Comparison of ENCODE assay signal across 13 cellular contexts in the genomic region with DNA sequence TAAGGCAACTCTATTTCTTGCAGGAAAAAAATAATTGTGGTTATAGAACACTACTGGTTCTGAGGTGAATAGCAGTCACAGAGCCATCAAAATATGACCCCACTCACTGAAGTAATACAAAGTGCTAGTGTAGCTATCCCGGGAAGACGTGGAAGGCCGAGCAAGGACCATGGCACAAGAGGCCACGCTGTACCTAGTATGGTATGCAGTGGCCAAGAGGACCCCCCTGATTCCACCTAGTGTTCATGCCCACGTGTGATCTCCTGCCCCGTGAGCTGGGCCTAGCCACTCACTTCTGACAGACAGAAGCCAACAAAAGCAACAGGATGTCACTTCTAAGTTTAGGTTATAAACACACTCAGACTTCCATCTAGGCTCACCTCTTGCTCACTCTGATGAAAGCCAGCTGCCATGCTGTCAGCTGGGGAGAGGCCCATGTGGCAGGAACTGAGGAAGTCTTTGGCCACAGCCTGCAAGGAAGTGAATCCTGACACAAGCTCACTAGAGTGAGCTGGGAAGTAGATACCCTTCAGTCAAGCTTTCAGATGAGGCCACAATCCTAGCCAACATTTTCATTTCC. TPM values are rescaled to one million over a fixed set of nuclear protein-coding genes. Genes with fewer than 3 reads are reported as not detected.
DNase-seq lines count a peak whose midpoint lies in the region; ATAC-seq and TF ChIP-seq lines count a peak whose summit lies in the region.
"Had no signal": no experiment of that assay in that cellular context is flagged by ENCODE, and none has a peak within 500 bp of the region (broad histone marks: within the 10 kb centered on the region; RNA-seq: fewer than 3 reads in every experiment).

No MANE protein-coding gene starts in this region.

- no peak overlapping the region for H3K4me3 Mint-ChIP-seq in CD4-positive, CD25-positive, alpha-beta regulatory T cell
- no peak overlapping the region for H3K4me3 Mint-ChIP-seq in T-cell

- H3K9me3 ChIP-seq in CD4-positive, CD25-positive, alpha-beta regulatory T cell (ENCODE audit: control insufficient read depth in 2 of 2, low read length in 2 of 2) = no peaks in the 10 kb centered on the region
- H3K9me3 ChIP-seq in DOHH2 (ENCODE audit: control insufficient read depth, insufficient read depth, low read length) = no peaks in the 10 kb centered on the region
- H3K9me3 ChIP-seq: heart right ventricle, left lung, spleen, tibial artery had no signal

- peaks cover 11% of the 10 kb centered on the region for H3F3A ChIP-seq in DOHH2 (ENCODE audit: control insufficient read depth, insufficient read depth)

- peaks cover 2% of the 10 kb centered on the region; the same call in 1 of the 2 replicates for H3K79me2 ChIP-seq in DOHH2 (ENCODE audit: control insufficient read depth, low read length)

- peak overlapping the region in 2 of 3 donors; percentile 78 to 83 for H3K27ac Mint-ChIP-seq in CD4-positive, CD25-positive, alpha-beta regulatory T cell
- peak overlapping the region; percentile 76 to 84 for H3K27ac Mint-ChIP-seq in T-cell

- DNase-seq in CD4-positive, CD25-positive, alpha-beta regulatory T cell = peak in 1 of 3 donors; percentile 29
- DNase-seq in T-cell (no peak), foreskin fibroblast (peak; percentile 45 to 66), NCI-H2227 treated with DMSO at 0.1 percent for 48 hours (lab: John Stamatoyannopoulos, UW) (no peak)
- DNase-seq: heart right ventricle, left lung, NCI-H1048, OCI-M1, spleen, tibial artery had no signal

- H3K4me1 Mint-ChIP-seq in CD4-positive, CD25-positive, alpha-beta regulatory T cell = peaks cover 12 to 40% (median 31%) of the 10 kb centered on the region in 4 donors
- H3K4me1 Mint-ChIP-seq in T-cell = peaks cover 30 to 42% (median 40%) of the 10 kb centered on the region in 3 donors

- H3K9me2 ChIP-seq in DOHH2 (replicated peaks; ENCODE audit: control insufficient read depth, low read length) = no peaks in the 10 kb centered on the region

- no peak overlapping the region for H3K4me3 ChIP-seq in CD4-positive, CD25-positive, alpha-beta regulatory T cell (ENCODE audit: low read depth, low read length)
- H3K4me3 ChIP-seq in DOHH2 (ENCODE audit: low read length) (peak overlapping the region; percentile 12; the same call in 1 of the 2 replicates), foreskin fibroblast (ENCODE audit: low read depth in 1 of 2, low read length in 2 of 2) (no peak overlapping the region)
- H3K4me3 ChIP-seq: heart right ventricle, left lung, spleen, tibial artery had no signal

- H3K4me2 ChIP-seq in DOHH2 (ENCODE audit: low read length) = peak overlapping the region; percentile 43

- H3K4me1 ChIP-seq in CD4-positive, CD25-positive, alpha-beta regulatory T cell (ENCODE audit: control insufficient read depth, insufficient read depth, low read length, poor library complexity, severe bottlenecking) = peaks cover 10% of the 10 kb centered on the region
- peaks cover 50% of the 10 kb centered on the region for H3K4me1 ChIP-seq in DOHH2 (ENCODE audit: control insufficient read depth, low read length)
- H3K4me1 ChIP-seq: left lung, tibial artery had no signal

- H3K27ac ChIP-seq in CD4-positive, CD25-positive, alpha-beta regulatory T cell (ENCODE audit: insufficient read depth, low read length, poor library complexity, severe bottlenecking) = peak overlapping the region; percentile 28
- H3K27ac ChIP-seq in DOHH2 (ENCODE audit: low read depth, low read length) = peak overlapping the region; percentile 59
- H3K27ac ChIP-seq: left lung, tibial artery had no signal

- CTCF ChIA-PET in T-cell (lab: Charles Lee) = no interaction called here

- no peaks in the 10 kb centered on the region for H3K9me3 Mint-ChIP-seq in CD4-positive, CD25-positive, alpha-beta regulatory T cell
- no peaks in the 10 kb centered on the region for H3K9me3 Mint-ChIP-seq in T-cell

- H3K36me3 Mint-ChIP-seq in CD4-positive, CD25-positive, alpha-beta regulatory T cell = peaks cover 55% of the 10 kb centered on the region
- H3K36me3 Mint-ChIP-seq in T-cell = peaks cover 67% of the 10 kb centered on the region

- H4K20me1 ChIP-seq in DOHH2 (ENCODE audit: control insufficient read depth, insufficient read depth, low read depth, low read length) = 0 out of 2 replicates have a peak, but pooled peaks cover 3% of the 10 kb centered on the region

- ATAC-seq in CD4-positive, CD25-positive, alpha-beta regulatory T cell (ENCODE audit: low read depth in 2 of 2) = no peak
- ATAC-seq in T-cell (replicated peaks in 1 of 4) = peak in 1 of 4 experiments; percentile 45
- no peak for ATAC-seq in GM19397 (IDR thresholded peaks at IDR 0.05; ENCODE audit: unreplicated experiment)
- no peak for ATAC-seq in HG03460 (IDR thresholded peaks at IDR 0.05; ENCODE audit: unreplicated experiment)

- no peaks in the 10 kb centered on the region for H3K27me3 ChIP-seq in CD4-positive, CD25-positive, alpha-beta regulatory T cell (ENCODE audit: control insufficient read depth, insufficient read depth, low read length)
- H3K27me3 ChIP-seq in DOHH2 (ENCODE audit: control insufficient read depth, low read length) = no peaks in the 10 kb centered on the region
- H3K27me3 ChIP-seq: heart right ventricle, left lung, spleen, tibial artery had no signal

- no peaks in the 10 kb centered on the region for H3K27me3 Mint-ChIP-seq in CD4-positive, CD25-positive, alpha-beta regulatory T cell
- H3K27me3 Mint-ChIP-seq in T-cell = no peaks in the 10 kb centered on the region

- POLR2A ChIA-PET in T-cell (lab: Charles Lee) = interaction anchor here in 1 of 2 donors (0.6 kb wide), 1 partner anchor 145 kb away, joined by 3 read pairs; no protein-coding TSS in a partner anchor

- TF ChIP-seq CTCF in DOHH2 (IDR thresholded peaks at IDR 0.05; ENCODE audit: low read depth, low read length, poor library complexity, severe bottlenecking) (no peak), foreskin fibroblast (IDR thresholded peaks at IDR 0.05; ENCODE audit: low read depth, low read length) (no peak)

- H3K36me3 ChIP-seq in CD4-positive, CD25-positive, alpha-beta regulatory T cell (ENCODE audit: control insufficient read depth, insufficient read depth, low read length) = peaks cover 76% of the 10 kb centered on the region
- H3K36me3 ChIP-seq in DOHH2 (ENCODE audit: control insufficient read depth, low read length) = peaks cover 96% of the 10 kb centered on the region

RNA-seq across cellular contexts. Expression of a gene that starts 21.7 kb away (rescaled TPM):
- total RNA-seq in CD4-positive, CD25-positive, alpha-beta regulatory T cell = 51.6 TPM
- polyA plus RNA-seq in CD4-positive, CD25-positive, alpha-beta regulatory T cell = 10 to 100 TPM in 3 of 4 donors, 1 to 10 TPM in 1; 8.8 to 18.0 (median 12.3) TPM
- total RNA-seq in T-cell = 10 to 100 TPM; 41.3 to 63.0 (median 49.4) TPM

RNA-seq across cellular contexts. Expression of a gene that starts 35.2 kb away (rescaled TPM):
- total RNA-seq in CD4-positive, CD25-positive, alpha-beta regulatory T cell = 139 TPM
- 10 to 100 TPM; 30.7 to 47.2 (median 44.8) TPM for polyA plus RNA-seq in CD4-positive, CD25-positive, alpha-beta regulatory T cell
- total RNA-seq in T-cell = 100 to 1,000 TPM; 126 to 180 (median 166) TPM

RNA-seq across cellular contexts. Expression of a gene that starts 35.9 kb away (rescaled TPM):
- total RNA-seq in CD4-positive, CD25-positive, alpha-beta regulatory T cell = 10.9 TPM
- polyA plus RNA-seq in CD4-positive, CD25-positive, alpha-beta regulatory T cell = 10 to 100 TPM; 13.6 to 18.3 (median 15.4) TPM
- total RNA-seq in T-cell = 10 to 100 TPM; 10.0 to 21.2 (median 19.3) TPM

Comparison
In these comparisons a context has a peak if more than half of its experiments do, and no peak if none do; other contexts are left out.
1. DNase-seq: peak in foreskin fibroblast (2 of 2); none in T-cell (0 of 34) and NCI-H2227 treated with DMSO at 0.1 percent for 48 hours (single experiment).